In genomic region chr1:57475366-57475765, GRCh38 we compare ENCODE assay signal across 27 cellular contexts. TPM values are rescaled to one million over a fixed set of nuclear protein-coding genes. Genes with fewer than 3 reads are reported as not detected.
DNase-seq lines count a peak whose midpoint lies in the region; ATAC-seq, FAIRE-seq and TF ChIP-seq lines count a peak whose summit lies in the region.
"Had no signal": no experiment of that assay in that cellular context is flagged by ENCODE, and none has a peak within 500 bp of the region (broad histone marks: within the 10 kb centered on the region; RNA-seq: fewer than 3 reads in every experiment).

No MANE protein-coding gene starts in this region.

- POLR2A ChIA-PET in HepG2 (lab: Yijun Ruan, JAX), result no interaction called here

- ATAC-seq in HepG2 (no peak), right lobe of liver (no peak)

- TF ChIP-seq EP300 in HepG2 (IDR thresholded peaks at IDR 0.05; ENCODE audit: low read depth in 2 of 2, low read length in 2 of 2), result no peak
- no peak for TF ChIP-seq EP300 in HepG2 (CRISPR knock-in tag; IDR thresholded peaks at IDR 0.05; ENCODE audit: borderline replicate concordance)

- no peak overlapping the region for H4K8ac ChIP-seq in mesendoderm (ENCODE audit: low read depth, low read length)

- no peak overlapping the region for H2BK120ac ChIP-seq in mesendoderm (ENCODE audit: low read depth, low read length)

- CTCF ChIA-PET in HepG2 (lab: Yijun Ruan, JAX; ENCODE audit: low intra/inter-chr PET ratio, low total read pairs), result no interaction called here

- H3K9ac ChIP-seq in HepG2 (ENCODE audit: insufficient read depth, low read depth, low read length), result no peak overlapping the region
- no peak overlapping the region for H3K9ac ChIP-seq in mesendoderm (ENCODE audit: low read length)
- H3K9ac ChIP-seq: BLaER1 had no signal

- H3K9me3 ChIP-seq in HepG2 (ENCODE audit: low read length) (no peaks in the 10 kb centered on the region), right lobe of liver (no peaks in the 10 kb centered on the region)
- H3K9me3 ChIP-seq: BE2C, BLaER1 had no signal

- no peak for TF ChIP-seq POLR2A in HepG2 (IDR thresholded peaks at IDR 0.05; ENCODE audit: insufficient read depth in 1 of 2, low read depth in 2 of 2, low read length in 2 of 2)
- TF ChIP-seq POLR2A in right lobe of liver (IDR thresholded peaks at IDR 0.05), result no peak

- H2AK5ac ChIP-seq in mesendoderm (ENCODE audit: low read length), result peak overlapping the region; percentile 40

- WGBS in HepG2 (ENCODE audit: low lambda C conversion rate), result 56% methylated on average over 4 of the region's 5 CpGs
- WGBS in right lobe of liver (ENCODE audit: insufficient coverage, low coverage, low lambda C conversion rate, missing lambda C conversion rate), result 76% methylated on average over 3 of the region's 5 CpGs
- WGBS in mesendoderm (ENCODE audit: extremely low coverage, insufficient coverage, low lambda C conversion rate), result no CpG with 5 or more reads among the region's 5 CpGs

- H3K4me1 ChIP-seq in HepG2 (ENCODE audit: insufficient read depth, low read length) (no peaks in the 10 kb centered on the region), right lobe of liver (no peaks in the 10 kb centered on the region), mesendoderm (ENCODE audit: control insufficient read depth, low read depth, low read length) (peaks cover 9% of the 10 kb centered on the region)
- H3K4me1 ChIP-seq: BE2C, BLaER1 had no signal

- H3K4ac ChIP-seq in mesendoderm (ENCODE audit: low read depth, low read length), result peak overlapping the region; percentile 75

- H3K79me1 ChIP-seq in mesendoderm (ENCODE audit: low read length), result no peaks in the 10 kb centered on the region

- H2BK5ac ChIP-seq in mesendoderm (ENCODE audit: low read length), result no peak overlapping the region

- H3K23ac ChIP-seq in mesendoderm (ENCODE audit: low read length), result no peak overlapping the region

- no peaks in the 10 kb centered on the region for H4K20me1 ChIP-seq in HepG2 (ENCODE audit: insufficient read depth, low read length)
- H4K20me1 ChIP-seq: BLaER1 had no signal

- no peak for FAIRE-seq in HepG2 (lab: Jason Lieb, UNC)
- FAIRE-seq: A204.1, G401.6, GM12891, GM19239 had no signal

- DNase-seq in HepG2 (ENCODE audit: low spot score) (no peak), right lobe of liver (no peak), mesendoderm (no peak), G401 (ENCODE audit: low spot score) (no peak)
- DNase-seq in stimulated activated CD4-positive, alpha-beta T cell treated with anti-CD3 and anti-CD28 coated beads, Interleukin-4, amount 100 ng/mL, for 1 hour, result no peak
- DNase-seq: 8988T; ACHN; BE2C; C1 segment of cervical spinal cord; CD4-positive, alpha-beta memory T cell; CD4-positive, CD25-positive, alpha-beta regulatory T cell; CD8-positive, alpha-beta memory T cell; COR-L47; DMS 273 treated with DMSO at 0.1 percent for 48 hours; DMS153; DMS53; DMS79; DND-41; EL; GF-D8 had no signal

- no peak overlapping the region for H3K27ac ChIP-seq in HepG2 (ENCODE audit: extremely low read length, insufficient read depth, low read length)
- no peak overlapping the region for H3K27ac ChIP-seq in right lobe of liver
- H3K27ac ChIP-seq in mesendoderm (ENCODE audit: low read depth, low read length), result no peak overlapping the region
- H3K27ac ChIP-seq: BLaER1 had no signal

- H3K79me2 ChIP-seq in HepG2 (ENCODE audit: insufficient read depth, low read length), result no peaks in the 10 kb centered on the region
- H3K79me2 ChIP-seq in mesendoderm (ENCODE audit: control insufficient read depth, insufficient read depth, low read length), result no peaks in the 10 kb centered on the region

- no TSS peak for BruUV-seq in HepG2 (replicated peaks; lab: Mats Ljungman, UMichigan)

- intact Hi-C loops in HepG2 (cut with micrococcal nuclease; ENCODE audit: unreplicated experiment), result no loop called here
- intact Hi-C loops in right lobe of liver (cut with DNase I), result no loop called here

- no peak for TF ChIP-seq RAD21 in HepG2 (CRISPR knock-in tag; IDR thresholded peaks at IDR 0.05)

- H3K27me3 ChIP-seq in HepG2 (ENCODE audit: control insufficient read depth in 1 of 2, insufficient read depth in 2 of 2, low read length in 2 of 2) (peaks cover 0 to 12% of the 10 kb centered on the region in 2 experiments; a peak in 3 of 5 replicates), right lobe of liver (no peaks in the 10 kb centered on the region), mesendoderm (ENCODE audit: insufficient read depth, low read length, poor library complexity) (no peaks in the 10 kb centered on the region)
- H3K27me3 ChIP-seq: BE2C, BLaER1 had no signal

- H3K4me2 ChIP-seq in HepG2 (ENCODE audit: low read depth, low read length), result no peak overlapping the region
- no peak overlapping the region for H3K4me2 ChIP-seq in mesendoderm (ENCODE audit: low read length)
- H3K4me2 ChIP-seq: BLaER1 had no signal

- H3K36me3 ChIP-seq in HepG2 (replicated peaks in 1 of 2; ENCODE audit: control insufficient read depth in 1 of 2, insufficient read depth in 2 of 2, low read length in 2 of 2) (no peaks in the 10 kb centered on the region), right lobe of liver (no peaks in the 10 kb centered on the region), mesendoderm (ENCODE audit: control insufficient read depth, insufficient read depth, low read length) (no peaks in the 10 kb centered on the region)
- H3K36me3 ChIP-seq: BE2C, BLaER1 had no signal

- in situ Hi-C loops in HepG2 (cut with HindIII; ENCODE audit: extremely low pct_ligation_motif_present, low pct_unique_long_range_greater_than_20kb), result no loop called here
- in situ Hi-C loops in G401 (cut with HindIII; ENCODE audit: low sequenced_read_pairs), result no loop called here

- peak overlapping the region; percentile 27 for H3K56ac ChIP-seq in mesendoderm (ENCODE audit: low read length)

- no peak for TF ChIP-seq CTCF in HepG2 (CRISPR knock-in tag; IDR thresholded peaks at IDR 0.05)
- no peak for TF ChIP-seq CTCF in right lobe of liver (IDR thresholded peaks at IDR 0.05)

- H3K4me3 ChIP-seq in HepG2 (replicated peaks in 1 of 3; ENCODE audit: insufficient read depth in 1 of 3, low read depth in 2 of 3, low read length in 3 of 3) (no peak overlapping the region), right lobe of liver (no peak overlapping the region), mesendoderm (ENCODE audit: low read length) (no peak overlapping the region)
- H3K4me3 ChIP-seq: BLaER1 had no signal

- no peak overlapping the region for H4K5ac ChIP-seq in mesendoderm (ENCODE audit: low read length)

- H2AFZ ChIP-seq in HepG2 (ENCODE audit: low read length), result no peak overlapping the region

- H2BK15ac ChIP-seq in mesendoderm (replicated peaks; ENCODE audit: low read depth), result peak overlapping the region; percentile 4

- no peak overlapping the region for H3K18ac ChIP-seq in mesendoderm (ENCODE audit: low read length)

TF ChIP-seq in HepG2, 621 proteins besides CTCF, POLR2A, EP300 and RAD21:
- TF ChIP-seq CREB1 (IDR thresholded peaks at IDR 0.05), result peak; percentile 90
- no peak for TF ChIP-seq CREB1 (CRISPR knock-in tag; IDR thresholded peaks at IDR 0.05)
- TF ChIP-seq NKX3-1 (CRISPR knock-in tag; IDR thresholded peaks at IDR 0.05), result no peak
- peak; percentile 80 for TF ChIP-seq ATF7 (IDR thresholded peaks at IDR 0.05)
- TF ChIP-seq ATF7 (CRISPR knock-in tag; IDR thresholded peaks at IDR 0.05), result no peak

RNA-seq across cellular contexts. Expression of gene DAB1, which starts 51.5 kb away (rescaled TPM):
- total RNA-seq in HepG2 (2016; rRNA removed; fragmentation: Illumina TruSeq; extraction: Trizol) (0.08 and 0.13 TPM in 2 replicates), right lobe of liver (1 to 10 TPM in 4 of 6 experiments, under 1 TPM in 2; 0.76 to 1.9 (median 1.1) TPM)
- 0.53 TPM in 1 of 2 replicates, not detected in the other for total RNA-seq in HepG2 (2016; cell fraction: cytosol; rRNA removed; fragmentation: Illumina TruSeq; extraction: Trizol; ENCODE audit: low read depth)
- 0.19 TPM in 1 of 2 replicates, not detected in the other for total RNA-seq in HepG2 (2016; cell fraction: insoluble cytoplasmic fraction; rRNA removed; fragmentation: Illumina TruSeq; extraction: Trizol)
- 0.10 and 0.37 TPM in 2 replicates for total RNA-seq in HepG2 (2016; cell fraction: membrane; rRNA removed; fragmentation: Illumina TruSeq; extraction: Trizol)
- not detected in 2 replicates for total RNA-seq in HepG2 (2016; cell fraction: nucleus; rRNA removed; fragmentation: Illumina TruSeq; extraction: Trizol)
- polyA plus RNA-seq in HepG2 (2011; rRNA removed), result 0.03 and 0.04 TPM in 2 replicates
- polyA plus RNA-seq in HepG2 (2011; cell fraction: cytosol; rRNA removed), result 0.01 TPM in 2 replicates
- polyA plus RNA-seq in HepG2 (2011; cell fraction: nucleus; rRNA removed), result 0.03 and 0.06 TPM in 2 replicates
- 0.09 and 0.16 TPM in 2 replicates for polyA plus RNA-seq in HepG2 (2012)
- 0.37 and 0.38 TPM in 2 replicates for polyA plus RNA-seq in HepG2 (2016; cell fraction: cytosol; fragmentation: Illumina TruSeq; extraction: Trizol; ENCODE audit: low read depth)
- polyA plus RNA-seq in HepG2 (2016; cell fraction: insoluble cytoplasmic fraction; fragmentation: Illumina TruSeq; extraction: Trizol; ENCODE audit: low read depth), result 0.43 TPM in 1 of 2 replicates, not detected in the other
- polyA plus RNA-seq in HepG2 (2016; cell fraction: membrane; fragmentation: Illumina TruSeq; extraction: Trizol; ENCODE audit: low read depth), result 0.12 and 0.39 TPM in 2 replicates
- polyA plus RNA-seq in HepG2 (2016; cell fraction: nucleus; fragmentation: Illumina TruSeq; extraction: Trizol; ENCODE audit: insufficient read depth, low read depth), result 0.08 TPM in 1 of 2 replicates, not detected in the other
- polyA minus RNA-seq in HepG2 (2011; rRNA and poly(A)+ RNA removed; ENCODE audit: low replicate concordance), result not detected in 2 replicates
- not detected in 2 replicates for polyA minus RNA-seq in HepG2 (2011; cell fraction: cytosol; rRNA and poly(A)+ RNA removed)
- 0.26 and 0.75 TPM in 2 replicates for polyA minus RNA-seq in HepG2 (2011; cell fraction: nucleus; rRNA and poly(A)+ RNA removed)
- polyA plus RNA-seq in mesendoderm (2013, experiment 1 of 2), result 41.9 TPM
- polyA plus RNA-seq in mesendoderm (2013, experiment 2 of 2), result 42.2 TPM
- not detected in 2 replicates for total RNA-seq in G401 (2014; rRNA removed; shearing (Covaris generic))
- total RNA-seq: Daoy had no signal
- polyA plus RNA-seq: CD14-positive monocyte had no signal
